In the genomic region with DNA sequence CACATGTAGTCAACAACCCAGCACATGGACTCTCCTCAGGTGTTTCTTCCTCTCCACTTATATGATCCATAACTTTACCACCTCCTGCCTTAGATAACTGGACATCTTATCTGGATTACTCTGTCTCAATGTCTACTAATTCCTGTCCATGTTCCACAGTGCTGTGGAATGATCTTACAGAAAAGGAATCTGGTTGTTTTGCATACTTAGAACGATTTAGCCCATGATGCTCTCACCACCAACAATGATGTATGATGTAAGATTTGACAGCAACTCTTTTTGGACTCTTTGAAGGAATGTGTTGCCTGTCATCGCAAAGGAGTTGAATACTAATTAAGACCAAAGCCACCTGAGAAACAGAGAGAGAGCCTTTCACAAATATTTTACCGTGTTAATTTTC, we compare ENCODE assay signal across 18 cellular contexts. TPM values are rescaled to one million over a fixed set of nuclear protein-coding genes. Genes with fewer than 3 reads are reported as not detected.
DNase-seq lines count a peak whose midpoint lies in the region; ATAC-seq and TF ChIP-seq lines count a peak whose summit lies in the region.
"Had no signal": no experiment of that assay in that cellular context is flagged by ENCODE, and none has a peak within 500 bp of the region (broad histone marks: within the 10 kb centered on the region; RNA-seq: fewer than 3 reads in every experiment).

No MANE protein-coding gene starts in this region.

- ATAC-seq in omental fat pad (ENCODE audit: low FRiP score) = no peak

- H3K4me3 ChIP-seq in brain microvascular endothelial cell (ENCODE audit: low read depth, low read length) (no peak overlapping the region), dorsolateral prefrontal cortex (no peak overlapping the region)

- H3K27ac ChIP-seq in brain microvascular endothelial cell = no peak overlapping the region
- no peak overlapping the region for H3K27ac ChIP-seq in dorsolateral prefrontal cortex

- no peak for TF ChIP-seq CTCF in brain microvascular endothelial cell (IDR thresholded peaks at IDR 0.05; ENCODE audit: low read depth, low read length, missing control alignments)
- no peak for TF ChIP-seq CTCF in omental fat pad (IDR thresholded peaks at IDR 0.05)
- no peak for TF ChIP-seq CTCF in dorsolateral prefrontal cortex (IDR thresholded peaks at IDR 0.05 in 54 of 56, conservative IDR thresholded peaks at IDR 0.05 in 2 of 56; ENCODE audit: low read depth in 1 of 56, partially characterized antibody in 56 of 56)

- DNase-seq in HT1080 (ENCODE audit: low read depth) = peak; percentile 2
- peak; percentile 13 for DNase-seq in brain microvascular endothelial cell
- peak; percentile 53 for DNase-seq in kidney tubule cell (ENCODE audit: low spot score)
- DNase-seq in omental fat pad (ENCODE audit: low spot score) = no peak
- no peak for DNase-seq in stimulated activated CD4-positive, alpha-beta T cell treated with anti-CD3 and anti-CD28 coated beads, Interleukin-4, amount 100 ng/mL, for 4 hours
- no peak for DNase-seq in T-helper 1 cell
- no peak for DNase-seq in dorsolateral prefrontal cortex
- DNase-seq: ACHN, DND-41, H7, NCI-H1694 treated with DMSO at 0.1 percent for 48 hours, NCI-H510A, NCI-H774, Right ventricle myocardium superior had no signal

- in situ Hi-C loops in brain microvascular endothelial cell (cut with HindIII; ENCODE audit: low pct_ligation_motif_present, low sequenced_read_pairs) = no loop called here

- H3K27me3 ChIP-seq in brain microvascular endothelial cell (replicated peaks) = no peaks in the 10 kb centered on the region
- H3K27me3 ChIP-seq in dorsolateral prefrontal cortex = peaks cover 0 to 3% (median 0%) of the 10 kb centered on the region in 45 donors

- intact Hi-C loops in dorsolateral prefrontal cortex (cut with DNase I) = no loop called here

- no peaks in the 10 kb centered on the region for H3K36me3 ChIP-seq in brain microvascular endothelial cell (replicated peaks)

RNA-seq across cellular contexts. Expression of a gene that starts 37.6 kb away (rescaled TPM):
- not detected in 2 replicates for total RNA-seq in HT1080 (2014; rRNA removed; shearing (Covaris generic))
- not detected in 2 replicates for polyA plus RNA-seq in HT1080 (2015; cell fraction: cytosol; rRNA removed)
- not detected in 2 replicates for polyA plus RNA-seq in HT1080 (2015; cell fraction: nucleus; rRNA removed)
- total RNA-seq in omental fat pad (10 to 100 TPM in 2 of 4 donors, 1 to 10 TPM in 1, not detected in 1; 3.2 to 18.5 (median 18.4) TPM), dorsolateral prefrontal cortex (100 to 1,000 TPM in 83 of 120 experiments, 10 to 100 TPM in 37; 34.9 to 210 (median 117) TPM)
- total RNA-seq: G401, LHCN-M2, OCI-LY7, Right ventricle myocardium superior had no signal
- polyA plus RNA-seq: CD14-positive monocyte had no signal

Comparison
In these comparisons a context has a peak if more than half of its experiments do, and no peak if none do; other contexts are left out.
1. DNase-seq: peak in HT1080 (single experiment), brain microvascular endothelial cell (single experiment) and kidney tubule cell (single experiment); none in omental fat pad (single experiment), stimulated activated CD4-positive, alpha-beta T cell treated with anti-CD3 and anti-CD28 coated beads, Interleukin-4, amount 100 ng/mL, for 4 hours (0 of 2), T-helper 1 cell (0 of 5) and dorsolateral prefrontal cortex (0 of 10).